In the genomic region with DNA sequence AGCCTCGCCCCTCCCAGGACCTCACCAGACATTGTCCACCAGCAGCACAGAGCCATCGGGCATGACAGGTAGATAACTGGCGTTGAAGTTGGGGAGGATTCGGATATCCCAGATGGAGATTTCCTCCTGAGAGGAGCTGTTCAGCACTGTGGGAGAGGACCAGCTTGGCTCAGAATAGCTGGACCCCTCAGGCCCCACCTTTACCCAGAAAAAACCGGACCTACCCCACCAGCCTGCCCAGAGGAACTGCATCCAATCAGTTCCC, we compare ENCODE assay signal across 10 cellular contexts. TPM values are rescaled to one million over a fixed set of nuclear protein-coding genes. Genes with fewer than 3 reads are reported as not detected.
A peak's percentile ranks its signal among the peaks of the same experiment; 100 is the strongest.
DNase-seq lines count a peak whose midpoint lies in the region; ATAC-seq and TF ChIP-seq lines count a peak whose summit lies in the region.
"Had no signal": no experiment of that assay in that cellular context is flagged by ENCODE, and none has a peak within 500 bp of the region (broad histone marks: within the 10 kb centered on the region; RNA-seq: fewer than 3 reads in every experiment).

No MANE protein-coding gene starts in this region.

- peaks cover 23% of the 10 kb centered on the region for H3K4me1 Mint-ChIP-seq in brain

- H3K9ac ChIP-seq in HUES6 (ENCODE audit: low read length) (peak overlapping the region; percentile 35), mucosa of stomach (ENCODE audit: low read length) (peak overlapping the region; percentile 86)

- no peak for DNase-seq in AG04450 (ENCODE audit: low read depth, low spot score)
- DNase-seq in NCI-H2107 treated with DMSO at 0.1 percent for 48 hours (lab: John Stamatoyannopoulos, UW; ENCODE audit: unreplicated experiment), result no peak
- DNase-seq in SW 1271 (lab: John Stamatoyannopoulos, UW), result no peak
- DNase-seq: midbrain, NCI-H774 had no signal

- H3K27me3 ChIP-seq in AG04450 (ENCODE audit: control insufficient read depth, insufficient read depth, low read length) (no peaks in the 10 kb centered on the region), HUES6 (ENCODE audit: control insufficient read depth, insufficient read depth, low read length) (no peaks in the 10 kb centered on the region), mucosa of stomach (ENCODE audit: control insufficient read depth, insufficient read depth, low read length) (no peaks in the 10 kb centered on the region)

- H3K27me3 Mint-ChIP-seq in brain, result peaks cover 7% of the 10 kb centered on the region

- peak overlapping the region in 2 of 5 experiments; percentile 33 to 92 for H3K27ac Mint-ChIP-seq in brain

- peak overlapping the region; percentile 68 to 91 (median 83) for H3K4me3 Mint-ChIP-seq in brain

- H3K9me3 Mint-ChIP-seq in brain, result no peaks in the 10 kb centered on the region

- H3K36me3 ChIP-seq in HUES6 (ENCODE audit: control insufficient read depth, insufficient read depth, low read length), result peaks cover 47% of the 10 kb centered on the region
- peaks cover 5% of the 10 kb centered on the region for H3K36me3 ChIP-seq in mucosa of stomach (ENCODE audit: control insufficient read depth, insufficient read depth, low read length)

- H3K4me3 ChIP-seq in AG04450 (ENCODE audit: low read depth, low read length), result peak overlapping the region; percentile 69
- H3K4me3 ChIP-seq in HUES6 (ENCODE audit: low read depth, low read length), result peak overlapping the region; percentile 88
- no peak overlapping the region for H3K4me3 ChIP-seq in mucosa of stomach (ENCODE audit: low read length)

- H3K36me3 Mint-ChIP-seq in brain, result peaks cover 12% of the 10 kb centered on the region

- POLR2A ChIA-PET in AG04450 (lab: Yijun Ruan, JAX), result interaction anchor here (1.8 to 2.0 kb wide), 2 partner anchors 9 to 11 kb away, joined by 5 to 8 read pairs; partner anchors contain the start of genes GAL3ST4 and LAMTOR4

- CTCF ChIA-PET in AG04450 (lab: Charles Lee), result interaction anchor here (0.8 to 1.0 kb wide), 3 partner anchors 11 to 31 kb away, joined by 3 read pairs; no protein-coding TSS in a partner anchor

- H3K27ac ChIP-seq in AG04450 (ENCODE audit: low read depth, low read length) (no peak overlapping the region), HUES6 (ENCODE audit: low read depth, low read length) (peak overlapping the region; percentile 35; the same call in 1 of the 2 replicates)

- no peak for TF ChIP-seq CTCF in AG04450 (IDR thresholded peaks at IDR 0.05; ENCODE audit: low read depth, low read length)
- no peak for TF ChIP-seq CTCF in brain (conservative IDR thresholded peaks at IDR 0.05)

- no peak for ATAC-seq in GM18909 (IDR thresholded peaks at IDR 0.05; ENCODE audit: poor library complexity, unreplicated experiment)
- ATAC-seq in GM21526 (IDR thresholded peaks at IDR 0.05; ENCODE audit: low FRiP score, unreplicated experiment), result no peak

- H3K4me1 ChIP-seq in HUES6 (ENCODE audit: control insufficient read depth, insufficient read depth, low read length) (peaks cover 38% of the 10 kb centered on the region), mucosa of stomach (ENCODE audit: control insufficient read depth, insufficient read depth, low read length) (peaks cover 50% of the 10 kb centered on the region)

- H3K9me3 ChIP-seq in AG04450 (ENCODE audit: control insufficient read depth, insufficient read depth, low read length) (no peaks in the 10 kb centered on the region), HUES6 (ENCODE audit: control insufficient read depth, insufficient read depth, low read depth, low read length) (no peaks in the 10 kb centered on the region), mucosa of stomach (ENCODE audit: control insufficient read depth, low read length) (no peaks in the 10 kb centered on the region)

RNA-seq across cellular contexts. Expression of gene TRAPPC14, which starts 1.5 kb away (rescaled TPM):
- polyA plus RNA-seq in AG04450 (2011; rRNA removed), result 3.5 and 6.2 TPM in 2 replicates
- polyA minus RNA-seq in AG04450 (2011; rRNA and poly(A)+ RNA removed), result 5.3 and 11.4 TPM in 2 replicates
- 12.2 TPM for polyA plus RNA-seq in brain (ENCODE audit: insufficient read depth, low read depth, low replicate concordance)

RNA-seq across cellular contexts. Expression of gene LAMTOR4, which starts 8.3 kb away (rescaled TPM):
- 122 and 160 TPM in 2 replicates for polyA plus RNA-seq in AG04450 (2011; rRNA removed)
- polyA minus RNA-seq in AG04450 (2011; rRNA and poly(A)+ RNA removed), result 30.8 and 37.4 TPM in 2 replicates
- 215 TPM for polyA plus RNA-seq in brain (ENCODE audit: insufficient read depth, low read depth, low replicate concordance)

RNA-seq across cellular contexts. Expression of gene GAL3ST4, which starts 11.4 kb away (rescaled TPM):
- polyA plus RNA-seq in AG04450 (2011; rRNA removed) (14.4 and 16.0 TPM in 2 replicates), brain (ENCODE audit: insufficient read depth, low read depth, low replicate concordance) (3.9 TPM)
- 7.6 and 9.0 TPM in 2 replicates for polyA minus RNA-seq in AG04450 (2011; rRNA and poly(A)+ RNA removed)

RNA-seq across cellular contexts. Expression of gene GPC2, which starts 20.2 kb away (rescaled TPM):
- polyA plus RNA-seq in AG04450 (2011; rRNA removed) (2.6 TPM in 2 replicates), brain (ENCODE audit: insufficient read depth, low read depth, low replicate concordance) (38.8 TPM)
- 4.3 and 4.6 TPM in 2 replicates for polyA minus RNA-seq in AG04450 (2011; rRNA and poly(A)+ RNA removed)

RNA-seq across cellular contexts. Expression of gene STAG3, which starts 20.7 kb away (rescaled TPM):
- 0.15 and 0.22 TPM in 2 replicates for polyA plus RNA-seq in AG04450 (2011; rRNA removed)
- polyA minus RNA-seq in AG04450 (2011; rRNA and poly(A)+ RNA removed), result 0.09 and 0.48 TPM in 2 replicates
- polyA plus RNA-seq in brain (ENCODE audit: insufficient read depth, low read depth, low replicate concordance), result 8.9 TPM
